Comparison of ENCODE assay signal across 10 cellular contexts in the genomic region with DNA sequence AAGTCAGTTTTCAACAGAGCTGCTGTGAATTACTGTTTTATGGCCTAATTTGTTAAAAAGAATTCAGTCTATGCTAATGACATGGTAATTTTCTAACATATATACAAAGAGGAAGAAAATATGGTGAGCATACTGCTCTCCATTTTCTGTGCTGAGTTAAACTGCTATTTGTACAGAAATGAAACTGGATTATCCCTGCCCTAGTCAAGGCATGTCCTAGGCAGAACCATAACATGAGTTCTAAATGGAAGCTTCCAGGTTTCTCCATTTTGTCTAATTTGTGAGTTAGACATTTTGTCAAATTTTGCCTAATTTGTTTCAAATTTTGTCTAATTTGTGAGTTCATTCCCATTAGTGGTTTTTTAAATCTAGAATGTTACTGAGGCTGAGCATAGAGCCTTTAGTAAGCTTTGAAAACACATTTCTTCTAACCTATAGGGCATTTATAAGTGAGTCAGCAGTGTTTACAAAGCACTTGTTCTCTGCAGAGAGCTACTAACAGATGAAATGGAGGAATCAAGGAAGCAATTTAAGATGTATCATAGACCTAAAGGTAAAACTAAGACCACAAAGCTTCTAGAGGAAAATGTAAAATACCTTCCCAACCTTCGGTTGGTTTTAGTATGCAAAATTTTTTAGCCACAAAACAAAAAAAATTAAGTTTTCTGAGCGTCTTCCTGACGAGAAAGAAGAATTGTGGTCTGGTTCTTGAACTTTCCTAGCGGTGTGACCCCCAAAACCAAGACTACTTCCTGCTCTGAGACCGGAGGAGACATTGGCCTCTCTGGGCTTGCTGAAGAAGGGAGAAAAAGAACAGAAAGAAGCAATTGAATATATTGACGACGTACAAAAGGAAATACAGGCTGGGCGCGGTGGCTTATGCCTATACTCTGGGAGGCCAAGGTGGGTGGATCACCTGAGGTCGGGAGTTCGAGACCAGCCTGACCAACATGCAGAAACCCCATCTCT. TPM values are rescaled to one million over a fixed set of nuclear protein-coding genes. Genes with fewer than 3 reads are reported as not detected.
DNase-seq lines count a peak whose midpoint lies in the region; ATAC-seq and TF ChIP-seq lines count a peak whose summit lies in the region.
"Had no signal": no experiment of that assay in that cellular context is flagged by ENCODE, and none has a peak within 500 bp of the region (broad histone marks: within the 10 kb centered on the region; RNA-seq: fewer than 3 reads in every experiment).

No MANE protein-coding gene starts in this region.

- H3K56ac ChIP-seq in IMR-90 (ENCODE audit: extremely low read depth, insufficient read depth, low read length): no peak overlapping the region

- peaks cover 3% of the 10 kb centered on the region for H3K36me3 Mint-ChIP-seq in endodermal cell (ENCODE audit: low read depth)

- H3K4me3 ChIP-seq in IMR-90 (ENCODE audit: insufficient read depth, low read depth, low read length) (no peak overlapping the region), endodermal cell (ENCODE audit: low read length) (no peak overlapping the region), ovary (no peak overlapping the region)

- POLR2A ChIA-PET in IMR-90 (lab: Charles Lee; ENCODE audit: unreplicated experiment): no interaction called here

- H3K9me3 Mint-ChIP-seq in endodermal cell: no peaks in the 10 kb centered on the region

- no peak overlapping the region for H3K4me3 Mint-ChIP-seq in endodermal cell

- H2BK20ac ChIP-seq in IMR-90 (ENCODE audit: low read depth, low read length): no peak overlapping the region

- intact Hi-C loops in IMR-90 (cut with micrococcal nuclease) (no loop called here), ovary (cut with DNase I) (no loop called here)

- no peak overlapping the region for H2BK15ac ChIP-seq in IMR-90 (ENCODE audit: low read depth, low read length)

- peak; percentile 28 for DNase-seq in IMR-90
- no peak for DNase-seq in endodermal cell
- DNase-seq in ovary: no peak
- no peak for DNase-seq in islet precursor cell
- DNase-seq in COR-L47 (lab: John Stamatoyannopoulos, UW): no peak
- no peak for DNase-seq in NCI-H524 (lab: John Stamatoyannopoulos, UW)

- H2BK5ac ChIP-seq in IMR-90 (ENCODE audit: low read depth, low read length, poor library complexity, severe bottlenecking): no peak overlapping the region

- CTCF ChIA-PET in IMR-90 (lab: Yijun Ruan, JAX): interaction anchor here (0.7 to 2.0 kb wide), 3 partner anchors 11 to 856 kb away, joined by 3 to 5 read pairs (median 4); no protein-coding TSS in a partner anchor

- no peak for TF ChIP-seq CTCF in IMR-90 (conservative IDR thresholded peaks at IDR 0.05; ENCODE audit: low read depth, low read length)
- no peak for TF ChIP-seq CTCF in endodermal cell (conservative IDR thresholded peaks at IDR 0.05)
- TF ChIP-seq CTCF in ovary (IDR thresholded peaks at IDR 0.05): no peak

- H3K4ac ChIP-seq in IMR-90 (ENCODE audit: low read depth, low read length): no peak overlapping the region

- TF ChIP-seq EP300 in ovary (IDR thresholded peaks at IDR 0.05): no peak

- peaks cover 8% of the 10 kb centered on the region for H3K4me1 Mint-ChIP-seq in endodermal cell

- no peaks in the 10 kb centered on the region for H3K9me3 ChIP-seq in IMR-90 (ENCODE audit: control insufficient read depth, insufficient read depth, low read length)
- H3K9me3 ChIP-seq in endodermal cell (ENCODE audit: control insufficient read depth, low read length): no peaks in the 10 kb centered on the region
- H3K9me3 ChIP-seq in ovary: no peaks in the 10 kb centered on the region

- H3K9ac ChIP-seq in IMR-90 (ENCODE audit: low read depth, low read length) (no peak overlapping the region), endodermal cell (ENCODE audit: extremely low read depth, low read length, poor library complexity, severe bottlenecking) (no peak overlapping the region)

- ATAC-seq in GM18499 (IDR thresholded peaks at IDR 0.05; ENCODE audit: insufficient read depth, unreplicated experiment): peak; percentile 54
- peak; percentile 57 for ATAC-seq in GM21619 (IDR thresholded peaks at IDR 0.05; ENCODE audit: unreplicated experiment)
- no peak for ATAC-seq in IMR-90 (ENCODE audit: low read depth)

- no peak overlapping the region for H2AK9ac ChIP-seq in IMR-90 (replicated peaks; ENCODE audit: low read depth, low read length, poor library complexity)

- no peak overlapping the region for H3K23ac ChIP-seq in IMR-90 (ENCODE audit: low read depth, low read length)

- no peak overlapping the region for H2AFZ ChIP-seq in IMR-90 (replicated peaks; ENCODE audit: low read length, poor library complexity)

- no CpG with 5 or more reads among the region's 11 CpGs for WGBS in IMR-90 (ENCODE audit: extremely low coverage in 2 of 2, insufficient read length in 1 of 2), 2 experiments
- WGBS in endodermal cell (ENCODE audit: insufficient coverage in 1 of 2, insufficient read length in 1 of 2), 2 experiments: 96 to 98% methylated on average over 7 to 11 of the region's 11 CpGs
- 95 to 96% (median 96%) methylated on average over 11 of the region's 11 CpGs for WGBS in ovary, 3 donors

- H3K27me3 ChIP-seq in IMR-90 (ENCODE audit: control insufficient read depth, insufficient read depth, low read length): no peaks in the 10 kb centered on the region
- H3K27me3 ChIP-seq in endodermal cell (ENCODE audit: control insufficient read depth, insufficient read depth, low read length, poor library complexity, severe bottlenecking): no peaks in the 10 kb centered on the region
- no peaks in the 10 kb centered on the region for H3K27me3 ChIP-seq in ovary

- no peak overlapping the region for H3K4me2 ChIP-seq in IMR-90 (ENCODE audit: low read depth, low read length)

- H2AK5ac ChIP-seq in IMR-90 (ENCODE audit: low read depth, low read length): no peak overlapping the region

- no peaks in the 10 kb centered on the region for H3K36me3 ChIP-seq in IMR-90 (ENCODE audit: control insufficient read depth, insufficient read depth, low read length)
- H3K36me3 ChIP-seq in endodermal cell (ENCODE audit: control insufficient read depth, insufficient read depth, low read length): no peaks in the 10 kb centered on the region
- no peaks in the 10 kb centered on the region for H3K36me3 ChIP-seq in ovary

- peak overlapping the region; percentile 76; the same call in 1 of the 2 replicates for H3K18ac ChIP-seq in IMR-90 (ENCODE audit: low read depth, low read length)

- no peak overlapping the region for H3K14ac ChIP-seq in IMR-90 (replicated peaks; ENCODE audit: low read depth, low read length)

- H3K27ac Mint-ChIP-seq in endodermal cell: peak overlapping the region; percentile 71

- no peak for TF ChIP-seq RAD21 in IMR-90 (IDR thresholded peaks at IDR 0.05; ENCODE audit: low read length)

- H3K4me1 ChIP-seq in IMR-90 (ENCODE audit: control insufficient read depth, insufficient read depth, low read length) (peaks cover 2% of the 10 kb centered on the region; the same call in 1 of the 2 replicates), endodermal cell (ENCODE audit: control insufficient read depth, insufficient read depth, low read length) (no peaks in the 10 kb centered on the region), ovary (ENCODE audit: insufficient read depth) (no peaks in the 10 kb centered on the region)

- no peaks in the 10 kb centered on the region for H3K9me1 ChIP-seq in IMR-90 (ENCODE audit: insufficient read depth, low read length)

- H3K27ac ChIP-seq in IMR-90 (ENCODE audit: insufficient read depth, low read length) (no peak overlapping the region), endodermal cell (ENCODE audit: low read depth, low read length) (no peak overlapping the region), ovary (no peak overlapping the region)

- in situ Hi-C loops in IMR-90 (cut with MboI; ENCODE audit: low sequenced_read_pairs): no loop called here

- TF ChIP-seq POLR2A in IMR-90 (IDR thresholded peaks at IDR 0.05; ENCODE audit: low read depth, low read length) (no peak), ovary (IDR thresholded peaks at IDR 0.05) (no peak)

- no peak overlapping the region; the same call in 1 of the 2 replicates for H4K5ac ChIP-seq in IMR-90 (ENCODE audit: low read depth, low read length)

- H4K91ac ChIP-seq in IMR-90 (ENCODE audit: insufficient read depth, low read depth, low read length): no peak overlapping the region

- BruUV-seq in IMR-90 (replicated peaks; lab: Mats Ljungman, UMichigan): no TSS peak

- dilution Hi-C loops in IMR-90 (cut with HindIII; ENCODE audit: low sequenced_read_pairs, unreplicated experiment): no loop called here

- H4K8ac ChIP-seq in IMR-90 (ENCODE audit: low read depth in 2 of 2, low read length in 2 of 2): no peak overlapping the region

- H2BK120ac ChIP-seq in IMR-90 (ENCODE audit: low read depth, low read length): no peak overlapping the region

- H4K20me1 ChIP-seq in IMR-90 (ENCODE audit: insufficient read depth, low read length): no peaks in the 10 kb centered on the region

- no peaks in the 10 kb centered on the region for H3K27me3 Mint-ChIP-seq in endodermal cell (ENCODE audit: insufficient read depth)

- H3K79me1 ChIP-seq in IMR-90 (ENCODE audit: low read depth in 1 of 2, low read length in 2 of 2): no peaks in the 10 kb centered on the region

TF ChIP-seq in IMR-90, 13 proteins besides CTCF, POLR2A, EP300 and RAD21 (continues in another document):
- TF ChIP-seq MAFK (IDR thresholded peaks at IDR 0.05; ENCODE audit: low read depth, low read length) (no peak), MXI1 (IDR thresholded peaks at IDR 0.05; ENCODE audit: borderline replicate concordance, low read depth, low read length) (no peak), RFX5 (IDR thresholded peaks at IDR 0.05; ENCODE audit: low read depth, low read length) (no peak), BHLHE40 (IDR thresholded peaks at IDR 0.05; ENCODE audit: low read depth, low read length) (no peak), SMC3 (IDR thresholded peaks at IDR 0.05; ENCODE audit: low read depth, low read length) (no peak)

RNA-seq across cellular contexts. Expression of a gene that starts 9.8 kb away (rescaled TPM):
- total RNA-seq in IMR-90 (2012; rRNA removed): not detected in 2 replicates
- not detected in 2 replicates for polyA plus RNA-seq in IMR-90 (2012; rRNA removed)
- polyA plus RNA-seq in IMR-90 (2012; cell fraction: cytosol; rRNA removed): not detected in 2 replicates
- polyA plus RNA-seq in IMR-90 (2012; cell fraction: nucleus; rRNA removed; ENCODE audit: low replicate concordance): not detected in 2 replicates
- total RNA-seq in endodermal cell: not detected
- polyA plus RNA-seq in endodermal cell (2013, experiment 1 of 2): not detected
- polyA plus RNA-seq in endodermal cell (2013, experiment 2 of 2): not detected
- total RNA-seq in ovary: 1 to 10 TPM in 2 of 7 donors, under 1 TPM in 4, not detected in 1; 0.28 to 1.2 (median 0.70) TPM
- 1 to 10 TPM in 1 of 2 donors, under 1 TPM in 1; 0.54 to 2.8 TPM for polyA plus RNA-seq in ovary
- total RNA-seq: NCI-H460 had no signal

RNA-seq across cellular contexts. Expression of a gene that starts 48.1 kb away (rescaled TPM):
- total RNA-seq in IMR-90 (2012; rRNA removed) (0.28 and 0.36 TPM in 2 replicates), endodermal cell (not detected), ovary (under 1 TPM in 1 of 7 donors, not detected in 6; 0.23 TPM)
- polyA plus RNA-seq in IMR-90 (2012; rRNA removed) (0.26 TPM in 2 replicates), ovary (not detected)
- polyA plus RNA-seq in IMR-90 (2012; cell fraction: cytosol; rRNA removed): 0.05 and 0.06 TPM in 2 replicates
- polyA plus RNA-seq in IMR-90 (2012; cell fraction: nucleus; rRNA removed; ENCODE audit: low replicate concordance): 0.05 and 0.21 TPM in 2 replicates
- 0.14 TPM for polyA plus RNA-seq in endodermal cell (2013, experiment 1 of 2)
- polyA plus RNA-seq in endodermal cell (2013, experiment 2 of 2): 0.29 TPM
- total RNA-seq: mononuclear cell, NCI-H460 had no signal
